In genomic region chr21:33380483-33380998, GRCh38 we compare ENCODE assay signal across 1 cellular context.
TF ChIP-seq lines count a peak whose summit lies in the region.

No MANE protein-coding gene starts in this region.

TF ChIP-seq in K562, 482 proteins besides CTCF, POLR2A, EP300 and RAD21 (continued from another document):
- TF ChIP-seq ELK3 (CRISPR knock-in tag; IDR thresholded peaks at IDR 0.05) (no peak), PHB2 (IDR thresholded peaks at IDR 0.05; ENCODE audit: low read depth) (no peak), MAFG (tag; conservative IDR thresholded peaks at IDR 0.05) (no peak), ATF7 (IDR thresholded peaks at IDR 0.05) (0 out of 2 replicates have a peak, but pooled peaks have one; percentile 19), ZNF655 (CRISPR knock-in tag; IDR thresholded peaks at IDR 0.05) (no peak), THRA (IDR thresholded peaks at IDR 0.05) (no peak), NEUROD1 (IDR thresholded peaks at IDR 0.05; ENCODE audit: borderline replicate concordance, low read depth, low read length, partially characterized antibody) (peak; percentile 78), NCOA1 (IDR thresholded peaks at IDR 0.05; ENCODE audit: low read depth) (no peak), SLC30A9 (CRISPR knock-in tag; IDR thresholded peaks at IDR 0.05) (no peak), ZBTB43 (CRISPR knock-in tag; IDR thresholded peaks at IDR 0.05) (no peak), NFATC3 (IDR thresholded peaks at IDR 0.05) (no peak), ZNF12 (CRISPR knock-in tag; IDR thresholded peaks at IDR 0.05) (no peak), SAFB2 (IDR thresholded peaks at IDR 0.05; ENCODE audit: borderline replicate concordance, low read depth, low read length, severe bottlenecking) (no peak), ZNF174 (CRISPR knock-in tag; IDR thresholded peaks at IDR 0.05) (no peak), TFAM (CRISPR knock-in tag; conservative IDR thresholded peaks at IDR 0.05) (no peak)
TF ChIP-seq in K562: peak in this region for 45.
